In the genomic region with DNA sequence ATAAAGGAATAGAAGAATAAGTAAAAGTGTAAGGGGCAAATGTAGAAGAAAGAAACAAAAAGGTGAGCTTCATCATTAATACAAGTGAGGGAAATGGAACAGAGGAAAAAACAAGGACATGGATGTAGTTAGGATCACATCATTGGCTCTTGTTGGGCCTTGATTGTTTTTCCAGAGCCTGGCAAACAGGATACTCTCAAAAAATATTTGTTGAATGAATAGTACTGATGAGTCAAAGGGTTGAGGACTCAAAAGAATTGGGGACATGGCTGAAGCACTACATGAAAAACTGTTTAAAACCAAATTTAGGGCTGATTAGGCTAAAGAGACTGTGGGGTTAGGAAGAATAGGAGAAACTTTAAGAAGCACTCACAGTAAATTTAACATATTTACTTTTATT, we compare ENCODE assay signal across 25 cellular contexts. TPM values are rescaled to one million over a fixed set of nuclear protein-coding genes. Genes with fewer than 3 reads are reported as not detected.
DNase-seq lines count a peak whose midpoint lies in the region; ATAC-seq, FAIRE-seq and TF ChIP-seq lines count a peak whose summit lies in the region.
"Had no signal": no experiment of that assay in that cellular context is flagged by ENCODE, and none has a peak within 500 bp of the region (broad histone marks: within the 10 kb centered on the region; RNA-seq: fewer than 3 reads in every experiment).

No MANE protein-coding gene starts in this region.

- CTCF ChIA-PET in activated CD8-positive, alpha-beta memory T cell treated with anti-CD3 and anti-CD28 coated beads, Interleukin-2, amount 10 ng/mL, durations not matched to agents 7 days and 5 days (lab: Charles Lee) = interaction anchor here (1.0 kb wide), 1 partner anchor 10 kb away, joined by 3 read pairs; no protein-coding TSS in a partner anchor

- no peaks in the 10 kb centered on the region for H3K27me3 Mint-ChIP-seq in activated CD8-positive, alpha-beta memory T cell treated with anti-CD3 and anti-CD28 coated beads, Interleukin-2, amount 10 ng/mL, durations not matched to agents 7 days and 5 days
- H3K27me3 Mint-ChIP-seq: activated CD4-positive, alpha-beta T cell treated with anti-CD3 and anti-CD28 coated beads, Interleukin-2, amount 10 ng/mL, durations not matched to agents 24 days and 14 days; CD4-positive, CD25-positive, alpha-beta regulatory T cell; stimulated activated naive B cell treated with anti-CD40 and anti-IgM and Interleukin-4, amounts not matched to agents 10 μg/mL and 1 μg/mL and 100 μg/mL, for 72 hours; T-helper 17 cell had no signal

- peak; percentile 53 for DNase-seq in AG20443 (ENCODE audit: low spot score)
- DNase-seq in HT1080 (ENCODE audit: low read depth) = peak; percentile 28
- DNase-seq in bronchial epithelial cell (ENCODE audit: low read depth) = peak; percentile 63
- peak; percentile 40 for DNase-seq in iris pigment epithelial cell (ENCODE audit: low read depth)
- no peak for DNase-seq in SKM-1 treated with dmso at 0.1 percent for 144 hours (lab: John Stamatoyannopoulos, UW; ENCODE audit: unreplicated experiment)
- no peak for DNase-seq in NCI-H1930 (lab: John Stamatoyannopoulos, UW)
- no peak for DNase-seq in activated CD8-positive, alpha-beta memory T cell treated with anti-CD3 and anti-CD28 coated beads, Interleukin-2, amount 10 ng/mL, durations not matched to agents 7 days and 5 days
- DNase-seq: activated CD4-positive, alpha-beta T cell treated with anti-CD3 and anti-CD28 coated beads, Interleukin-2, amount 10 ng/mL, durations not matched to agents 24 days and 14 days; CD4-positive, CD25-positive, alpha-beta regulatory T cell; DMS 273 treated with DMSO at 0.1 percent for 48 hours; GDM1; hippocampal formation; NCI-H1694 treated with DMSO at 0.1 percent for 48 hours; NCI-H82; OCI-M1; SJCRH30; stimulated activated CD4-positive, alpha-beta T cell treated with anti-CD3 and anti-CD28 coated beads, Interleukin-2, amount 100 ng/mL, for 48 hours; stimulated activated naive B cell treated with anti-CD40 and anti-IgM and Interleukin-4, amounts not matched to agents 10 μg/mL and 1 μg/mL and 100 μg/mL, for 72 hours; T-helper 17 cell had no signal

- H3K27me3 ChIP-seq in bronchial epithelial cell (ENCODE audit: control insufficient read depth, insufficient read depth, low read length) = no peaks in the 10 kb centered on the region
- H3K27me3 ChIP-seq: neutrophil, SJCRH30 had no signal

- no peaks in the 10 kb centered on the region for H3K9me3 Mint-ChIP-seq in activated CD8-positive, alpha-beta memory T cell treated with anti-CD3 and anti-CD28 coated beads, Interleukin-2, amount 10 ng/mL, durations not matched to agents 7 days and 5 days (ENCODE audit: low read depth)
- H3K9me3 Mint-ChIP-seq: activated CD4-positive, alpha-beta T cell treated with anti-CD3 and anti-CD28 coated beads, Interleukin-2, amount 10 ng/mL, durations not matched to agents 24 days and 14 days; activated T-helper 2 cell treated with anti-CD3 and anti-CD28 coated beads, Interferon-gamma antibody, Interleukin-2, Interleukin-4, amounts not matched to agents 10 μg/mL and 5 μg/mL and 100 μg/mL, durations not matched to agents 14 hours and 24 hours and 36 hours; CD4-positive, CD25-positive, alpha-beta regulatory T cell; stimulated activated naive B cell treated with anti-CD40 and anti-IgM and Interleukin-4, amounts not matched to agents 10 μg/mL and 1 μg/mL and 100 μg/mL, for 72 hours had no signal

- peaks cover 20% of the 10 kb centered on the region for H3K36me3 Mint-ChIP-seq in activated CD8-positive, alpha-beta memory T cell treated with anti-CD3 and anti-CD28 coated beads, Interleukin-2, amount 10 ng/mL, durations not matched to agents 7 days and 5 days

- peaks cover 14% of the 10 kb centered on the region for H3K4me1 Mint-ChIP-seq in activated CD8-positive, alpha-beta memory T cell treated with anti-CD3 and anti-CD28 coated beads, Interleukin-2, amount 10 ng/mL, durations not matched to agents 7 days and 5 days

- no peak for FAIRE-seq in bronchial epithelial cell (lab: Jason Lieb, UNC)
- FAIRE-seq: frontal cortex, HTR-8/SVneo, islet of Langerhans had no signal

- no peak for ATAC-seq in GM21515 (IDR thresholded peaks at IDR 0.05; ENCODE audit: unreplicated experiment)
- ATAC-seq in activated CD8-positive, alpha-beta memory T cell treated with anti-CD3 and anti-CD28 coated beads, Interleukin-2, amount 10 ng/mL, durations not matched to agents 7 days and 5 days = no peak
- ATAC-seq: stimulated activated naive B cell treated with anti-CD40 and anti-IgM and Interleukin-4, amounts not matched to agents 10 μg/mL and 1 μg/mL and 100 μg/mL, for 72 hours; T-helper 17 cell had no signal

- H3K36me3 ChIP-seq in bronchial epithelial cell (ENCODE audit: control insufficient read depth, insufficient read depth, low read length) = peaks cover 1% of the 10 kb centered on the region

- no peak for TF ChIP-seq CTCF in bronchial epithelial cell (IDR thresholded peaks at IDR 0.05; ENCODE audit: insufficient read depth, low read length, severe bottlenecking)

- no peak overlapping the region for H3K27ac Mint-ChIP-seq in activated CD8-positive, alpha-beta memory T cell treated with anti-CD3 and anti-CD28 coated beads, Interleukin-2, amount 10 ng/mL, durations not matched to agents 7 days and 5 days
- H3K27ac Mint-ChIP-seq: activated CD4-positive, alpha-beta T cell treated with anti-CD3 and anti-CD28 coated beads, Interleukin-2, amount 10 ng/mL, durations not matched to agents 24 days and 14 days; activated T-helper 2 cell treated with anti-CD3 and anti-CD28 coated beads, Interferon-gamma antibody, Interleukin-2, Interleukin-4, amounts not matched to agents 10 μg/mL and 5 μg/mL and 100 μg/mL, durations not matched to agents 14 hours and 24 hours and 36 hours; T-helper 17 cell had no signal

- no peak overlapping the region for H3K4me3 ChIP-seq in bronchial epithelial cell (ENCODE audit: low read depth, low read length)
- H3K4me3 ChIP-seq: SJCRH30 had no signal

- no peak overlapping the region for H3K4me3 Mint-ChIP-seq in activated CD8-positive, alpha-beta memory T cell treated with anti-CD3 and anti-CD28 coated beads, Interleukin-2, amount 10 ng/mL, durations not matched to agents 7 days and 5 days
- H3K4me3 Mint-ChIP-seq: activated CD4-positive, alpha-beta T cell treated with anti-CD3 and anti-CD28 coated beads, Interleukin-2, amount 10 ng/mL, durations not matched to agents 24 days and 14 days; CD4-positive, CD25-positive, alpha-beta regulatory T cell; stimulated activated naive B cell treated with anti-CD40 and anti-IgM and Interleukin-4, amounts not matched to agents 10 μg/mL and 1 μg/mL and 100 μg/mL, for 72 hours; T-helper 17 cell had no signal

RNA-seq across cellular contexts. Expression of gene SRP54, which starts 11.4 kb away (rescaled TPM):
- 62.0 and 66.1 TPM in 2 replicates for total RNA-seq in HT1080 (2014; rRNA removed; shearing (Covaris generic))
- polyA plus RNA-seq in HT1080 (2015; cell fraction: cytosol; rRNA removed) = 59.8 and 72.1 TPM in 2 replicates
- polyA plus RNA-seq in HT1080 (2015; cell fraction: nucleus; rRNA removed) = 139 and 149 TPM in 2 replicates
- total RNA-seq in bronchial epithelial cell = 86.2 and 87.1 TPM in 2 replicates
- total RNA-seq in activated CD8-positive, alpha-beta memory T cell treated with anti-CD3 and anti-CD28 coated beads, Interleukin-2, amount 10 ng/mL, durations not matched to agents 7 days and 5 days = 10 to 100 TPM; 56.3 to 63.5 TPM

Comparison
In these comparisons a context has a peak if more than half of its experiments do, and no peak if none do; other contexts are left out.
1. DNase-seq: peak in AG20443 (single experiment), HT1080 (single experiment), bronchial epithelial cell (single experiment) and iris pigment epithelial cell (single experiment); none in SKM-1 treated with dmso at 0.1 percent for 144 hours (single experiment), NCI-H1930 (0 of 2) and activated CD8-positive, alpha-beta memory T cell treated with anti-CD3 and anti-CD28 coated beads, Interleukin-2, amount 10 ng/mL, durations not matched to agents 7 days and 5 days (single experiment).